1 cellular context compared by ENCODE assay signal in the genomic region with DNA sequence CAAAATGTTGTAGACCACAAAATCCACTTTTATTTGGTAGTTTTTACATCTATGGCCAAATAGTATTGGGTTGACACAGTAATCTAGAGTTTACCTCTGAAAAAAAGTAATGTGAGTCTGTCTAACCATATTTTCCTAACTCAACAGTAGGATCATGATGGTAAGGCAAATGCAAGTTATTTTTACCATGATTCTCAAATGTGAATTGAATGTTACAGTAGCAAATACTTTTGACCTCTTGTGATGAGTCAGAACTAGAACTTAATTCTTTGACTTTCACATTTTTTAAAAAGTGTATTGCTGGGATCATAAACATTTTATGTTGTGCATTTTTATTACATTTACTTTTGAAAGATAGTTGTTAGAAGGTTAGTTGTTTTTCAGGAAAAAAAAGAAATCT.
TF ChIP-seq lines count a peak whose summit lies in the region.

No MANE protein-coding gene starts in this region.

TF ChIP-seq in GM12878, 131 proteins besides CTCF, POLR2A, EP300 and RAD21:
- TF ChIP-seq JUNB (IDR thresholded peaks at IDR 0.05) (peak; percentile 71), WRNIP1 (IDR thresholded peaks at IDR 0.05; ENCODE audit: borderline replicate concordance, low read depth, low read length) (no peak), SPI1 (IDR thresholded peaks at IDR 0.05; ENCODE audit: borderline replicate concordance, insufficient read depth, low read depth, low read length) (no peak), SUPT20H (IDR thresholded peaks at IDR 0.05; ENCODE audit: borderline replicate concordance, control insufficient read depth, low read depth, low read length) (no peak), DPF2 (IDR thresholded peaks at IDR 0.05) (no peak), ZZZ3 (IDR thresholded peaks at IDR 0.05; ENCODE audit: control insufficient read depth, insufficient read length, low read depth) (no peak)
- TF ChIP-seq, protein P1, sequence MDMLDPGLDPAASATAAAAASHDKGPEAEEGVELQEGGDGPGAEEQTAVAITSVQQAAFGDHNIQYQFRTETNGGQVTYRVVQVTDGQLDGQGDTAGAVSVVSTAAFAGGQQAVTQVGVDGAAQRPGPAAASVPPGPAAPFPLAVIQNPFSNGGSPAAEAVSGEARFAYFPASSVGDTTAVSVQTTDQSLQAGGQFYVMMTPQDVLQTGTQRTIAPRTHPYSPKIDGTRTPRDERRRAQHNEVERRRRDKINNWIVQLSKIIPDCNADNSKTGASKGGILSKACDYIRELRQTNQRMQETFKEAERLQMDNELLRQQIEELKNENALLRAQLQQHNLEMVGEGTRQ (IDR thresholded peaks at IDR 0.05; ENCODE audit: borderline replicate concordance, low read depth, low read length), result no peak
